ENCODE assay signal across 27 cellular contexts in the genomic region with DNA sequence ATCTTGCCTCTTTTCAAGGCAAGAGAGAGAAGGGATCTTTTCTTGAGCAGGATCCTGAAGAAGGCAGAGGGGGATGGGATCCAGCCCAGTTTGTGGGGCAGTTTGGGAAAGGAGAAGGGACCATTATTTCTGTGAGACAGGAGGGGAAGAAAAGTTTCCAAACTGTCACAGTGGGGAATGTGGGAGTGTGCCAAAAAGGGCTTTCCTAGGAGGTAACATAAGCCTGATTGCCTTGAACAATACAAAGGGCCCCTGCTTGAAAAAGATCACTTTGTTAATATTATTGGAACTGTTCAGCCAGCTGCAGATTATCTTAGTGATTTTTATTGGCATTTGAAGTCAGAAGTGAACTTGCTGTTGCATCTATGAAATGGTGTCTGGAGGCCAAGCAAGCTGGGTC.
"Had no signal": no experiment of that assay in that cellular context is flagged by ENCODE, and none has a peak within 500 bp of the region (broad histone marks: within the 10 kb centered on the region; RNA-seq: fewer than 3 reads in every experiment).

No MANE protein-coding gene starts in this region.

- DNase-seq: activated CD4-positive, alpha-beta T cell treated with anti-CD3 and anti-CD28 coated beads for 48 hours; activated CD4-positive, alpha-beta T cell treated with anti-CD3 and anti-CD28 coated beads, Interleukin-2, amount 50 U/mL, for 48 hours; activated CD8-positive, alpha-beta memory T cell treated with anti-CD3 and anti-CD28 coated beads for 24 hours; activated gamma-delta T cell; activated naive CD4-positive, alpha-beta T cell treated with anti-CD3 and anti-CD28 coated beads, Interleukin-2, amount 10 ng/mL, durations not matched to agents 7 days and 5 days; body of pancreas; effector CD8-positive, alpha-beta T cell; glutamatergic neuron; left lung; lower lobe of right lung; mesenchymal stem cell; naive thymus-derived CD8-positive, alpha-beta T cell; right cardiac atrium; spleen; stimulated activated naive CD8-positive, alpha-beta T cell treated with anti-CD3 and anti-CD28 coated beads, Interleukin-15, Interleukin-2, amounts not matched to agents 100 U/mL and 50 U/mL, for 24 hours; T-cell; T-helper 9 cell; uterus; WERI-Rb-1 had no signal

- H3K4me2 ChIP-seq: neural progenitor cell had no signal

- H3K27ac ChIP-seq: body of pancreas, epithelial cell of prostate, left lung, lower lobe of right lung, neural progenitor cell, spleen, thoracic aorta, uterus, WERI-Rb-1 had no signal

- H2AFZ ChIP-seq: neural progenitor cell had no signal

- H3K4me1 ChIP-seq: body of pancreas, left lung, lower lobe of right lung, spleen, uterus had no signal

- H3K4me3 Mint-ChIP-seq: activated naive CD4-positive, alpha-beta T cell treated with anti-CD3 and anti-CD28 coated beads, Interleukin-2, amount 10 ng/mL, durations not matched to agents 7 days and 5 days; activated T-helper 1 cell treated with anti-CD3 and anti-CD28 coated beads, Interleukin-12 subunit alpha, Interleukin-12 subunit beta, Interleukin-2, Interleukin-4 antibody, amounts not matched to agents 30 ng/mL and 10 ng/mL and 1 ng/mL, durations not matched to agents 14 hours and 24 hours and 36 hours; naive thymus-derived CD8-positive, alpha-beta T cell; neural progenitor cell; T-cell; type B pancreatic cell had no signal

- H3K36me3 ChIP-seq: neural progenitor cell, thoracic aorta, uterus, WERI-Rb-1 had no signal

- H3K4me1 Mint-ChIP-seq: neural progenitor cell had no signal

- ATAC-seq: activated CD4-positive, CD25-positive, alpha-beta regulatory T cell treated with anti-CD3 and anti-CD28 coated beads, Interleukin-2, amount 50 U/mL, for 24 hours; body of pancreas; left lung; lower lobe of right lung; naive thymus-derived CD8-positive, alpha-beta T cell; right cardiac atrium; stimulated activated naive CD8-positive, alpha-beta T cell treated with anti-CD3 and anti-CD28 coated beads, Interleukin-15, Interleukin-2, amounts not matched to agents 100 U/mL and 50 U/mL, for 24 hours; T-cell had no signal

- H3K27me3 ChIP-seq: body of pancreas, left lung, neural progenitor cell, spleen, uterus had no signal

- FAIRE-seq: endometrium, frontal cortex had no signal

- H3K9me3 Mint-ChIP-seq: activated naive CD4-positive, alpha-beta T cell treated with anti-CD3 and anti-CD28 coated beads, Interleukin-2, amount 10 ng/mL, durations not matched to agents 7 days and 5 days; activated T-helper 1 cell treated with anti-CD3 and anti-CD28 coated beads, Interleukin-12 subunit alpha, Interleukin-12 subunit beta, Interleukin-2, Interleukin-4 antibody, amounts not matched to agents 30 ng/mL and 10 ng/mL and 1 ng/mL, durations not matched to agents 14 hours and 24 hours and 36 hours; naive thymus-derived CD8-positive, alpha-beta T cell; neural progenitor cell; T-cell; type B pancreatic cell had no signal

- H3K27ac Mint-ChIP-seq: activated naive CD4-positive, alpha-beta T cell treated with anti-CD3 and anti-CD28 coated beads, Interleukin-2, amount 10 ng/mL, durations not matched to agents 7 days and 5 days; activated T-helper 1 cell treated with anti-CD3 and anti-CD28 coated beads, Interleukin-12 subunit alpha, Interleukin-12 subunit beta, Interleukin-2, Interleukin-4 antibody, amounts not matched to agents 30 ng/mL and 10 ng/mL and 1 ng/mL, durations not matched to agents 14 hours and 24 hours and 36 hours; neural progenitor cell; T-cell; type B pancreatic cell had no signal

- H3K9me3 ChIP-seq: body of pancreas, left lung, lower lobe of right lung, spleen, thoracic aorta, uterus had no signal

- H3K27me3 Mint-ChIP-seq: activated naive CD4-positive, alpha-beta T cell treated with anti-CD3 and anti-CD28 coated beads, Interleukin-2, amount 10 ng/mL, durations not matched to agents 7 days and 5 days; naive thymus-derived CD8-positive, alpha-beta T cell; type B pancreatic cell had no signal

- H3K9ac ChIP-seq: neural progenitor cell had no signal

- H3K4me3 ChIP-seq: body of pancreas, left lung, lower lobe of right lung, neural progenitor cell, spleen, thoracic aorta, uterus had no signal
